31 cellular contexts compared by ENCODE assay signal in genomic region chr19:30539315-30539714, GRCh38.
"Had no signal": no experiment of that assay in that cellular context is flagged by ENCODE, and none has a peak within 500 bp of the region (broad histone marks: within the 10 kb centered on the region; RNA-seq: fewer than 3 reads in every experiment).

No MANE protein-coding gene starts in this region.

- DNase-seq: activated B cell treated with CpG ODN at 0.5 μM for 24 hours; activated CD4-positive, alpha-beta memory T cell treated with anti-CD3 and anti-CD28 coated beads, Interleukin-2, amount 10 ng/mL, durations not matched to agents 7 days and 5 days; activated CD4-positive, alpha-beta T cell treated with anti-CD3 and anti-CD28 coated beads for 48 hours; activated CD4-positive, alpha-beta T cell treated with anti-CD3 and anti-CD28 coated beads, Interleukin-2, amount 10 ng/mL, durations not matched to agents 7 days and 5 days; activated CD4-positive, alpha-beta T cell treated with anti-CD3 and anti-CD28 coated beads, Interleukin-2, amount 50 U/mL, for 48 hours; activated CD4-positive, CD25-positive, alpha-beta regulatory T cell treated with anti-CD3 and anti-CD28 coated beads, Interleukin-2, amount 50 U/mL, for 72 hours; activated CD8-positive, alpha-beta memory T cell treated with anti-CD3 and anti-CD28 coated beads, Interleukin-2, amount 50 U/mL, for 4 hours; activated effector memory CD4-positive, alpha-beta T cell treated with anti-CD3 and anti-CD28 coated beads, Interleukin-2, amount 50 U/mL, for 16 hours; activated gamma-delta T cell treated with Interleukin-2 at 50 U/mL for 16 hours; activated naive CD4-positive, alpha-beta T cell; activated naive CD4-positive, alpha-beta T cell treated with anti-CD3 and anti-CD28 coated beads for 36 hours; activated naive CD4-positive, alpha-beta T cell treated with anti-CD3 and anti-CD28 coated beads, Interleukin-2, amount 50 U/mL, for 16 hours; activated naive CD8-positive, alpha-beta T cell treated with anti-CD3 and anti-CD28 coated beads for 36 hours; activated T-cell treated with anti-CD3 and anti-CD28 coated beads for 4 hours; activated T-cell treated with anti-CD3 and anti-CD28 coated beads, Interleukin-2, amount 50 U/mL, for 1 hour; activated T-cell treated with anti-CD3 and anti-CD28 coated beads, Interleukin-2, amount 50 U/mL, for 4 hours; activated T-cell treated with anti-CD3 and anti-CD28 coated beads, Interleukin-2, amount 50 U/mL, for 72 hours; adrenal gland; amniotic stem cell; anterior cingulate cortex; central memory CD4-positive, alpha-beta T cell; T-cell; T-helper 17 cell; T-helper 9 cell had no signal

- H3K36me3 ChIP-seq: adrenal gland, ascending aorta, cardiac muscle cell had no signal

- H3K27me3 ChIP-seq: adrenal gland, ascending aorta, cardiac muscle cell had no signal

- H3K27ac ChIP-seq: adrenal gland, ascending aorta, cardiac muscle cell, VCaP had no signal

- H3K27me3 Mint-ChIP-seq: activated B cell treated with CpG ODN at 0.5 μM for 24 hours; activated CD4-positive, alpha-beta memory T cell treated with anti-CD3 and anti-CD28 coated beads, Interleukin-2, amount 10 ng/mL, durations not matched to agents 7 days and 5 days; activated CD4-positive, alpha-beta T cell treated with anti-CD3 and anti-CD28 coated beads, Interleukin-2, amount 10 ng/mL, durations not matched to agents 7 days and 5 days; brain had no signal

- H3K9me3 ChIP-seq: adrenal gland, ascending aorta had no signal

- H3K27ac Mint-ChIP-seq: activated B cell treated with CpG ODN at 0.5 μM for 24 hours; activated CD4-positive, alpha-beta memory T cell treated with anti-CD3 and anti-CD28 coated beads, Interleukin-2, amount 10 ng/mL, durations not matched to agents 7 days and 5 days; activated CD4-positive, alpha-beta T cell treated with anti-CD3 and anti-CD28 coated beads, Interleukin-2, amount 10 ng/mL, durations not matched to agents 7 days and 5 days; activated naive CD4-positive, alpha-beta T cell treated with anti-CD3 and anti-CD28 coated beads for 36 hours; activated naive CD4-positive, alpha-beta T cell treated with anti-CD3 and anti-CD28 coated beads, Interleukin-2, amount 50 U/mL, for 72 hours; activated naive CD8-positive, alpha-beta T cell treated with anti-CD3 and anti-CD28 coated beads for 36 hours; activated T-helper 1 cell treated with anti-CD3 and anti-CD28 coated beads, Interleukin-12 subunit alpha, Interleukin-12 subunit beta, Interleukin-2, Interleukin-4 antibody, amounts not matched to agents 30 ng/mL and 10 ng/mL and 1 ng/mL, durations not matched to agents 14 hours and 24 hours and 36 hours; activated T-helper 17 cell treated with anti-CD3 and anti-CD28 coated beads, Interleukin-2, amount 50 U/mL, for 72 hours; T-cell; T-helper 17 cell had no signal

- H3K4me3 ChIP-seq: adrenal gland, ascending aorta, cardiac muscle cell had no signal

- H3K4me1 Mint-ChIP-seq: activated B cell treated with CpG ODN at 0.5 μM for 24 hours; activated CD4-positive, alpha-beta memory T cell treated with anti-CD3 and anti-CD28 coated beads, Interleukin-2, amount 10 ng/mL, durations not matched to agents 7 days and 5 days; activated CD4-positive, alpha-beta T cell treated with anti-CD3 and anti-CD28 coated beads, Interleukin-2, amount 10 ng/mL, durations not matched to agents 7 days and 5 days; activated naive CD8-positive, alpha-beta T cell treated with anti-CD3 and anti-CD28 coated beads for 36 hours; activated T-helper 17 cell treated with anti-CD3 and anti-CD28 coated beads, Interleukin-2, amount 50 U/mL, for 72 hours; T-cell; T-helper 17 cell had no signal

- H3K4me1 ChIP-seq: adrenal gland, ascending aorta had no signal

- H3K9me3 Mint-ChIP-seq: activated CD4-positive, alpha-beta memory T cell treated with anti-CD3 and anti-CD28 coated beads, Interleukin-2, amount 10 ng/mL, durations not matched to agents 7 days and 5 days; activated CD4-positive, alpha-beta T cell treated with anti-CD3 and anti-CD28 coated beads, Interleukin-2, amount 10 ng/mL, durations not matched to agents 7 days and 5 days; activated naive CD4-positive, alpha-beta T cell treated with anti-CD3 and anti-CD28 coated beads for 36 hours; activated naive CD4-positive, alpha-beta T cell treated with anti-CD3 and anti-CD28 coated beads, Interleukin-2, amount 50 U/mL, for 72 hours; activated naive CD8-positive, alpha-beta T cell treated with anti-CD3 and anti-CD28 coated beads for 36 hours; activated T-cell treated with anti-CD3 and anti-CD28 coated beads, Interleukin-2, amount 50 U/mL, for 4 hours; activated T-cell treated with anti-CD3 and anti-CD28 coated beads, Interleukin-2, amount 50 U/mL, for 72 hours; activated T-helper 1 cell treated with anti-CD3 and anti-CD28 coated beads, Interleukin-12 subunit alpha, Interleukin-12 subunit beta, Interleukin-2, Interleukin-4 antibody, amounts not matched to agents 30 ng/mL and 10 ng/mL and 1 ng/mL, durations not matched to agents 14 hours and 24 hours and 36 hours; activated T-helper 17 cell treated with anti-CD3 and anti-CD28 coated beads, Interleukin-2, amount 50 U/mL, for 72 hours; T-cell had no signal

- H3K36me3 Mint-ChIP-seq: activated naive CD4-positive, alpha-beta T cell treated with anti-CD3 and anti-CD28 coated beads, Interleukin-2, amount 50 U/mL, for 72 hours; activated naive CD8-positive, alpha-beta T cell treated with anti-CD3 and anti-CD28 coated beads for 36 hours; T-cell had no signal

- H3K4me3 Mint-ChIP-seq: activated B cell treated with CpG ODN at 0.5 μM for 24 hours; activated CD4-positive, alpha-beta memory T cell treated with anti-CD3 and anti-CD28 coated beads, Interleukin-2, amount 10 ng/mL, durations not matched to agents 7 days and 5 days; activated CD4-positive, alpha-beta T cell treated with anti-CD3 and anti-CD28 coated beads, Interleukin-2, amount 10 ng/mL, durations not matched to agents 7 days and 5 days; activated naive CD4-positive, alpha-beta T cell treated with anti-CD3 and anti-CD28 coated beads for 36 hours; activated naive CD8-positive, alpha-beta T cell treated with anti-CD3 and anti-CD28 coated beads for 36 hours; activated T-cell treated with anti-CD3 and anti-CD28 coated beads, Interleukin-2, amount 50 U/mL, for 4 hours; activated T-cell treated with anti-CD3 and anti-CD28 coated beads, Interleukin-2, amount 50 U/mL, for 72 hours; activated T-helper 1 cell treated with anti-CD3 and anti-CD28 coated beads, Interleukin-12 subunit alpha, Interleukin-12 subunit beta, Interleukin-2, Interleukin-4 antibody, amounts not matched to agents 30 ng/mL and 10 ng/mL and 1 ng/mL, durations not matched to agents 14 hours and 24 hours and 36 hours; activated T-helper 17 cell treated with anti-CD3 and anti-CD28 coated beads, Interleukin-2, amount 50 U/mL, for 72 hours; brain; T-cell; T-helper 17 cell had no signal

- ATAC-seq: activated naive CD4-positive, alpha-beta T cell treated with anti-CD3 and anti-CD28 coated beads, Interleukin-2, amount 50 U/mL, for 72 hours; activated T-cell treated with anti-CD3 and anti-CD28 coated beads, Interleukin-2, amount 50 U/mL, for 4 hours; activated T-cell treated with anti-CD3 and anti-CD28 coated beads, Interleukin-2, amount 50 U/mL, for 72 hours; activated T-helper 17 cell treated with anti-CD3 and anti-CD28 coated beads, Interleukin-2, amount 50 U/mL, for 72 hours; T-cell; T-helper 17 cell had no signal
